Comparison of ENCODE assay signal across 1 cellular context in genomic region chr5:42908086-42908485, GRCh38.
TF ChIP-seq lines count a peak whose summit lies in the region.

No MANE protein-coding gene starts in this region.

TF ChIP-seq in K562, 482 proteins besides CTCF, POLR2A, EP300 and RAD21 (continued from another document):
- TF ChIP-seq SIN3A (IDR thresholded peaks at IDR 0.05; ENCODE audit: borderline replicate concordance in 2 of 2, control insufficient read depth in 1 of 2, low read depth in 2 of 2, low read length in 2 of 2) (no peak), ZFP1 (CRISPR knock-in tag; IDR thresholded peaks at IDR 0.05) (no peak), ESRRB (CRISPR knock-in tag; IDR thresholded peaks at IDR 0.05; ENCODE audit: borderline replicate concordance) (no peak), SAFB (IDR thresholded peaks at IDR 0.05; ENCODE audit: borderline replicate concordance, low read depth, low read length) (no peak), GTF3C2 (IDR thresholded peaks at IDR 0.05; ENCODE audit: borderline replicate concordance, extremely low read depth, insufficient read length) (no peak), U2AF2 (optimal IDR thresholded peaks at IDR 0.05; ENCODE audit: low read depth, low read length) (no peak), RAD51 (IDR thresholded peaks at IDR 0.05; ENCODE audit: borderline replicate concordance, low read depth) (no peak), GABPB2 (CRISPR knock-in tag; conservative IDR thresholded peaks at IDR 0.05) (no peak)
